ENCODE assay signal across 20 cellular contexts in the genomic region with DNA sequence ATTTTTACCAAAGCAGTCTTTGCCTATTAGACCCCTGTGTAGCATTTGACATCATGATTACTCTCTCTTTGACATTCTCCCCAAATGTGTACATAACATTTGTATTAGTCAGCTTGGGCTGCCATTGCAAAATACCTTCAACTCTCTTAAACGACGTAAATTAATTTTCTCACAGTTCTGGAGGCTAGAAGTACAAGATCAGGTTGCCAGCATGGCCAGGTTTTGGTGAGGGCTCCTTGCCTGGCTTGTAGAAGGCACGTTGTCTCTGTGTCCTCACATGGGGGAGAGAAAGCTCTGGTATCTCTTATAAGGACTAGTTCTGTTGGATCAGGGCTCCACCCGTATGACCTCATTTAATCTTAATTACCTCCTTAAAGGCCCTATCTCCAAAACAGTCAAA. TPM values are rescaled to one million over a fixed set of nuclear protein-coding genes. Genes with fewer than 3 reads are reported as not detected.
A peak's percentile ranks its signal among the peaks of the same experiment; 100 is the strongest.
DNase-seq lines count a peak whose midpoint lies in the region; ATAC-seq, FAIRE-seq and TF ChIP-seq lines count a peak whose summit lies in the region.
"Had no signal": no experiment of that assay in that cellular context is flagged by ENCODE, and none has a peak within 500 bp of the region (broad histone marks: within the 10 kb centered on the region; RNA-seq: fewer than 3 reads in every experiment).

No MANE protein-coding gene starts in this region.

- peak; percentile 56 for ATAC-seq in left colon
- no peak for ATAC-seq in HG03135 (IDR thresholded peaks at IDR 0.05; ENCODE audit: unreplicated experiment)
- no peak for ATAC-seq in HG03097 (IDR thresholded peaks at IDR 0.05; ENCODE audit: low FRiP score, unreplicated experiment)
- ATAC-seq: stimulated activated naive B cell treated with anti-CD40 and anti-IgM and Interleukin-4, amounts not matched to agents 10 μg/mL and 1 μg/mL and 100 μg/mL, for 72 hours had no signal

- H3K36me3 ChIP-seq in ACC112 (ENCODE audit: insufficient read depth, low read length): no peaks in the 10 kb centered on the region
- H3K36me3 ChIP-seq in bronchial epithelial cell (ENCODE audit: control insufficient read depth, insufficient read depth, low read length): no peaks in the 10 kb centered on the region

- intact Hi-C loops in left colon (cut with DNase I, micrococcal nuclease): no loop called here

- H2AFZ ChIP-seq in ACC112 (ENCODE audit: low read length, unreplicated experiment): no peak overlapping the region

- H3K4me3 ChIP-seq in ACC112 (ENCODE audit: low read depth, low read length) (no peak overlapping the region), bronchial epithelial cell (ENCODE audit: low read depth, low read length) (no peak overlapping the region)
- H3K4me3 ChIP-seq: tibial artery had no signal

- no peaks in the 10 kb centered on the region for H3K79me2 ChIP-seq in ACC112 (ENCODE audit: control insufficient read depth, insufficient read depth, low read length, unreplicated experiment)

- H3K27me3 ChIP-seq in ACC112 (ENCODE audit: insufficient read depth, low read length) (no peaks in the 10 kb centered on the region), bronchial epithelial cell (ENCODE audit: control insufficient read depth, insufficient read depth, low read length) (no peaks in the 10 kb centered on the region)
- H3K27me3 ChIP-seq: tibial artery had no signal

- peak overlapping the region; percentile 67 for H3K27ac ChIP-seq in ACC112 (ENCODE audit: low read depth, low read length)
- H3K27ac ChIP-seq: tibial artery, WERI-Rb-1 had no signal

- DNase-seq in M059J (ENCODE audit: low read depth) (peak; percentile 37), bronchial epithelial cell (ENCODE audit: low read depth) (peak; percentile 25), left colon (no peak), globus pallidus (ENCODE audit: low spot score) (no peak), GM10266 (ENCODE audit: extremely low spot score) (no peak)
- DNase-seq: activated CD4-positive, alpha-beta T cell treated with anti-CD3 and anti-CD28 coated beads, Interleukin-2, amount 50 U/mL, for 4 hours; aorta; CD4-positive, CD25-positive, alpha-beta regulatory T cell; islet precursor cell; MV-4-11; NCI-H187; NCI-H510A; SHP77; stimulated activated naive B cell treated with anti-CD40 and anti-IgM and Interleukin-4, amounts not matched to agents 10 μg/mL and 1 μg/mL and 100 μg/mL, for 72 hours; tibial artery; WERI-Rb-1 had no signal

- peaks cover 32% of the 10 kb centered on the region for H3K4me1 ChIP-seq in ACC112 (ENCODE audit: control insufficient read depth, insufficient read depth, low read length, unreplicated experiment)

- TF ChIP-seq CTCF in bronchial epithelial cell (IDR thresholded peaks at IDR 0.05; ENCODE audit: insufficient read depth, low read length, severe bottlenecking) (no peak), GM10266 (IDR thresholded peaks at IDR 0.05; ENCODE audit: control insufficient read depth, insufficient read depth, low read depth, missing control alignments) (no peak)

- no peak for FAIRE-seq in bronchial epithelial cell (lab: Jason Lieb, UNC)
- FAIRE-seq: H1 had no signal

RNA-seq across cellular contexts. Expression of gene DLAT, which starts 12.3 kb away (rescaled TPM):
- total RNA-seq in M059J (2014; rRNA removed; shearing (Covaris generic)): 32.0 and 45.7 TPM in 2 replicates
- total RNA-seq in bronchial epithelial cell (24.5 and 27.4 TPM in 2 replicates), left colon (10 to 100 TPM; 51.1 to 75.3 TPM)

Comparison
In these comparisons a context has a peak if more than half of its experiments do, and no peak if none do; other contexts are left out.
1. DNase-seq: peak in M059J (single experiment) and bronchial epithelial cell (single experiment); none in left colon (0 of 2), globus pallidus (single experiment) and GM10266 (single experiment).